Comparison of ENCODE assay signal across 21 cellular contexts in the genomic region with DNA sequence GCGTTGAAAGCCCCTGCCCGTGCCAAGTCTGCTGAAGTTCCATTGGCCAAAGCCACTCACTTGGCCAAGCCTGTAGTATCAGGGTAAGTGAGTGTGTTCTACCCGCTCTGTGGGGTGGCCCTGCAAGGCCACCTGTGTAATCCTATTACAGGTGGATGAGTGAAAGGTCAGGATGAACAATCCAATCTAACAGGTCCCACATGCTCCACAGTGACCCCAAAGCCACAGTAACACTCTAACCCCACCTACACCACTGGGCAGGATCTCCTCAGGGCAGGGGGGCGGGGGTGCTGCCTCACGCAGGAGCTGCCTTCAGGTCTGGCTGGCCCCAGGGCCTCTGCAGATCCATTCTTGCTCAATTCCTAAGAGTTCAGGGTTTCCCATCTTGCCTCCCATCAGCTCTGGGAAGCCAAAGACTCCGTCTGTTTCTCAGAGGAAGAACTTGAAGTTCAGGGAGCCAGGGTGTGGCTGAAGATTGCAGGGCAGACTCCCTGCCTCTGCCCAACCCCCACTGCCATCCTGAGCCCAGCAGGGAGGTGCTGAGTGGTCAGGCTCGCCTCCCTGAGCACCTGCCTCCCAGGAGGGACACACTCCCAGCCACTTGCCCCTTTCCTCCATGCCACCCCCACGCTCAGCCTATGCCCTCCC. TPM values are rescaled to one million over a fixed set of nuclear protein-coding genes. Genes with fewer than 3 reads are reported as not detected.
DNase-seq lines count a peak whose midpoint lies in the region; ATAC-seq and TF ChIP-seq lines count a peak whose summit lies in the region.
"Had no signal": no experiment of that assay in that cellular context is flagged by ENCODE, and none has a peak within 500 bp of the region (broad histone marks: within the 10 kb centered on the region; RNA-seq: fewer than 3 reads in every experiment).

No MANE protein-coding gene starts in this region.

- WGBS in esophagus squamous epithelium, 2 donors, result 66 to 69% methylated on average over 3 to 5 of the region's 8 CpGs
- WGBS in prostate gland, result 62% methylated on average over 8 of the region's 8 CpGs

- H4K20me1 ChIP-seq in PC-9 (ENCODE audit: insufficient read depth), result no peaks in the 10 kb centered on the region

- intact Hi-C loops in Calu3 (cut with micrococcal nuclease; ENCODE audit: unreplicated experiment), result no loop called here
- intact Hi-C loops in PC-9 (cut with micrococcal nuclease; ENCODE audit: unreplicated experiment), result loop anchor here (1.0 to 10.0 kb wide), 3 partner anchors 50 to 149 kb away; no protein-coding TSS in a partner anchor
- intact Hi-C loops in esophagus squamous epithelium (cut with DNase I), result no loop called here
- intact Hi-C loops in prostate gland (cut with DNase I), result no loop called here

- TF ChIP-seq POLR2A in esophagus squamous epithelium (IDR thresholded peaks at IDR 0.05), result peak in 1 of 4 donors; percentile 9
- TF ChIP-seq POLR2A in prostate gland (IDR thresholded peaks at IDR 0.05), result no peak

- BruUV-seq in Calu3 (replicated peaks; lab: Mats Ljungman, UMichigan), result no TSS peak
- BruUV-seq in PC-9 (replicated peaks; lab: Mats Ljungman, UMichigan), result no TSS peak

- H3K27me3 ChIP-seq in PC-9 (ENCODE audit: insufficient read depth, low read depth), result no peaks in the 10 kb centered on the region
- H3K27me3 ChIP-seq in esophagus squamous epithelium, result no peaks in the 10 kb centered on the region
- no peaks in the 10 kb centered on the region for H3K27me3 ChIP-seq in prostate gland (replicated peaks; ENCODE audit: insufficient read depth)
- H3K27me3 ChIP-seq: heart left ventricle had no signal

- H3K4me3 Mint-ChIP-seq in Calu3 (ENCODE audit: low read depth, unreplicated experiment), result no peak overlapping the region
- H3K4me3 Mint-ChIP-seq: activated CD4-positive, alpha-beta T cell treated with anti-CD3 and anti-CD28 coated beads, Interleukin-2, amount 10 ng/mL, durations not matched to agents 24 days and 14 days; activated CD8-positive, alpha-beta memory T cell treated with anti-CD3 and anti-CD28 coated beads, Interleukin-2, amount 10 ng/mL, durations not matched to agents 7 days and 5 days; activated naive CD8-positive, alpha-beta T cell treated with anti-CD3 and anti-CD28 coated beads, Interleukin-2, amount 10 ng/mL, durations not matched to agents 7 days and 5 days; activated T-helper 1 cell treated with anti-CD3 and anti-CD28 coated beads, Interleukin-12 subunit alpha, Interleukin-12 subunit beta, Interleukin-2, Interleukin-4 antibody, amounts not matched to agents 30 ng/mL and 10 ng/mL and 1 ng/mL, durations not matched to agents 14 hours and 24 hours and 36 hours; CD4-positive, CD25-positive, alpha-beta regulatory T cell had no signal

- CTCF ChIA-PET in Calu3 (lab: Charles Lee), result interaction anchor here (1.6 kb wide), 1 partner anchor 18 kb away, joined by 5 read pairs; no protein-coding TSS in a partner anchor
- CTCF ChIA-PET in PC-9 (lab: Charles Lee), result interaction anchor here (1.0 to 1.3 kb wide), 2 partner anchors 10 to 50 kb away, joined by 4 to 5 read pairs; a partner anchor contains a TSS

- H3K27ac ChIP-seq in PC-9 (peak overlapping the region; percentile 96), esophagus squamous epithelium (peak overlapping the region; percentile 89 to 93 (median 89)), prostate gland (peak overlapping the region; percentile 69 to 77)
- H3K27ac ChIP-seq: heart left ventricle had no signal

- no peak overlapping the region; the same call in 1 of the 2 replicates for H3K4me3 ChIP-seq in PC-9
- H3K4me3 ChIP-seq in esophagus squamous epithelium, result no peak overlapping the region
- H3K4me3 ChIP-seq in prostate gland, result no peak overlapping the region
- H3K4me3 ChIP-seq: heart left ventricle, lung had no signal

- H3K9me2 ChIP-seq in PC-9 (ENCODE audit: insufficient read depth), result no peaks in the 10 kb centered on the region

- peak overlapping the region; percentile 65 for H3K4me2 ChIP-seq in PC-9

- H3K4me1 ChIP-seq in PC-9 (replicated peaks; ENCODE audit: insufficient read depth), result peaks cover 81% of the 10 kb centered on the region
- H3K4me1 ChIP-seq in esophagus squamous epithelium, result peaks cover 27 to 90% (median 53%) of the 10 kb centered on the region in 3 donors
- H3K4me1 ChIP-seq in prostate gland (replicated peaks), result peaks cover 6% of the 10 kb centered on the region
- H3K4me1 ChIP-seq: heart left ventricle had no signal

- H3K27ac Mint-ChIP-seq in Calu3 (ENCODE audit: unreplicated experiment), result no peak overlapping the region
- H3K27ac Mint-ChIP-seq: activated CD4-positive, alpha-beta T cell treated with anti-CD3 and anti-CD28 coated beads, Interleukin-2, amount 10 ng/mL, durations not matched to agents 24 days and 14 days; activated CD8-positive, alpha-beta memory T cell treated with anti-CD3 and anti-CD28 coated beads, Interleukin-2, amount 10 ng/mL, durations not matched to agents 7 days and 5 days; activated naive CD8-positive, alpha-beta T cell treated with anti-CD3 and anti-CD28 coated beads, Interleukin-2, amount 10 ng/mL, durations not matched to agents 7 days and 5 days; activated T-helper 1 cell treated with anti-CD3 and anti-CD28 coated beads, Interleukin-12 subunit alpha, Interleukin-12 subunit beta, Interleukin-2, Interleukin-4 antibody, amounts not matched to agents 30 ng/mL and 10 ng/mL and 1 ng/mL, durations not matched to agents 14 hours and 24 hours and 36 hours; CD4-positive, CD25-positive, alpha-beta regulatory T cell had no signal

- no peak for TF ChIP-seq CTCF in Calu3 (IDR thresholded peaks at IDR 0.05; ENCODE audit: unreplicated experiment)
- no peak for TF ChIP-seq CTCF in PC-9 (conservative IDR thresholded peaks at IDR 0.05)
- TF ChIP-seq CTCF in esophagus squamous epithelium (IDR thresholded peaks at IDR 0.05), result no peak
- TF ChIP-seq CTCF in prostate gland (IDR thresholded peaks at IDR 0.05), result no peak

- POLR2A ChIA-PET in PC-9 (lab: Charles Lee; ENCODE audit: unreplicated experiment), result no interaction called here

- H3K79me2 ChIP-seq in PC-9 (ENCODE audit: low read depth), result no peaks in the 10 kb centered on the region

- H3F3A ChIP-seq in PC-9 (ENCODE audit: insufficient read depth, low read depth), result peaks cover 44% of the 10 kb centered on the region

- peaks cover 21% of the 10 kb centered on the region for H3K4me1 Mint-ChIP-seq in Calu3 (ENCODE audit: low read depth, unreplicated experiment)
- H3K4me1 Mint-ChIP-seq: activated CD4-positive, alpha-beta T cell treated with anti-CD3 and anti-CD28 coated beads, Interleukin-2, amount 10 ng/mL, durations not matched to agents 24 days and 14 days; activated CD8-positive, alpha-beta memory T cell treated with anti-CD3 and anti-CD28 coated beads, Interleukin-2, amount 10 ng/mL, durations not matched to agents 7 days and 5 days; activated naive CD8-positive, alpha-beta T cell treated with anti-CD3 and anti-CD28 coated beads, Interleukin-2, amount 10 ng/mL, durations not matched to agents 7 days and 5 days; CD4-positive, CD25-positive, alpha-beta regulatory T cell had no signal

- no peaks in the 10 kb centered on the region for H3K27me3 Mint-ChIP-seq in Calu3 (ENCODE audit: unreplicated experiment)
- H3K27me3 Mint-ChIP-seq: activated CD4-positive, alpha-beta T cell treated with anti-CD3 and anti-CD28 coated beads, Interleukin-2, amount 10 ng/mL, durations not matched to agents 24 days and 14 days; activated CD8-positive, alpha-beta memory T cell treated with anti-CD3 and anti-CD28 coated beads, Interleukin-2, amount 10 ng/mL, durations not matched to agents 7 days and 5 days; activated naive CD8-positive, alpha-beta T cell treated with anti-CD3 and anti-CD28 coated beads, Interleukin-2, amount 10 ng/mL, durations not matched to agents 7 days and 5 days had no signal

- no peak overlapping the region for H2AFZ ChIP-seq in PC-9

- ATAC-seq in HG03108 (IDR thresholded peaks at IDR 0.05; ENCODE audit: unreplicated experiment), result no peak
- ATAC-seq: activated CD8-positive, alpha-beta memory T cell treated with anti-CD3 and anti-CD28 coated beads, Interleukin-2, amount 10 ng/mL, durations not matched to agents 7 days and 5 days had no signal

- no peaks in the 10 kb centered on the region for H3K9me3 Mint-ChIP-seq in Calu3 (ENCODE audit: low read depth, unreplicated experiment)
- H3K9me3 Mint-ChIP-seq: activated CD4-positive, alpha-beta T cell treated with anti-CD3 and anti-CD28 coated beads, Interleukin-2, amount 10 ng/mL, durations not matched to agents 24 days and 14 days; activated naive CD8-positive, alpha-beta T cell treated with anti-CD3 and anti-CD28 coated beads, Interleukin-2, amount 10 ng/mL, durations not matched to agents 7 days and 5 days; activated T-helper 1 cell treated with anti-CD3 and anti-CD28 coated beads, Interleukin-12 subunit alpha, Interleukin-12 subunit beta, Interleukin-2, Interleukin-4 antibody, amounts not matched to agents 30 ng/mL and 10 ng/mL and 1 ng/mL, durations not matched to agents 14 hours and 24 hours and 36 hours had no signal

- peaks cover 6% of the 10 kb centered on the region for H3K36me3 Mint-ChIP-seq in Calu3 (ENCODE audit: insufficient read depth, unreplicated experiment)
- H3K36me3 Mint-ChIP-seq: activated CD8-positive, alpha-beta memory T cell treated with anti-CD3 and anti-CD28 coated beads, Interleukin-2, amount 10 ng/mL, durations not matched to agents 7 days and 5 days; activated naive CD8-positive, alpha-beta T cell treated with anti-CD3 and anti-CD28 coated beads, Interleukin-2, amount 10 ng/mL, durations not matched to agents 7 days and 5 days had no signal

- peak; percentile 32 for DNase-seq in Calu3
- DNase-seq in PC-9, result peak; percentile 87 to 99
- no peak for DNase-seq in esophagus squamous epithelium (lab: John Stamatoyannopoulos, UW)
- DNase-seq in prostate gland (ENCODE audit: low spot score), result peak; percentile 67
- DNase-seq in OCI-M1 (lab: John Stamatoyannopoulos, UW), result no peak
- DNase-seq in amniotic stem cell (lab: John Stamatoyannopoulos, UW), result no peak
- DNase-seq: activated CD4-positive, alpha-beta T cell treated with anti-CD3 and anti-CD28 coated beads, Interleukin-2, amount 10 ng/mL, durations not matched to agents 24 days and 14 days; activated CD8-positive, alpha-beta memory T cell treated with anti-CD3 and anti-CD28 coated beads, Interleukin-2, amount 10 ng/mL, durations not matched to agents 7 days and 5 days; activated naive CD8-positive, alpha-beta T cell treated with anti-CD3 and anti-CD28 coated beads, Interleukin-2, amount 10 ng/mL, durations not matched to agents 7 days and 5 days; CD4-positive, CD25-positive, alpha-beta regulatory T cell; DMS153; GDM1; heart left ventricle; KBM-7; NCI-H1930; NCI-H2227 treated with DMSO at 0.1 percent for 48 hours; NK-92 treated with Interleukin-12 subunit alpha and Interleukin-12 subunit beta, amount 100 ng/mL, for 24 hours; stimulated activated CD4-positive, alpha-beta T cell treated with anti-CD3 and anti-CD28 coated beads, Interleukin-15, amount 100 ng/mL, for 24 hours had no signal

- H3K36me3 ChIP-seq in PC-9 (ENCODE audit: low read depth) (no peaks in the 10 kb centered on the region), esophagus squamous epithelium (no peaks in the 10 kb centered on the region), prostate gland (no peaks in the 10 kb centered on the region)
- H3K36me3 ChIP-seq: heart left ventricle had no signal

- no peaks in the 10 kb centered on the region for H3K9me3 ChIP-seq in PC-9 (ENCODE audit: insufficient read depth, low read depth)
- H3K9me3 ChIP-seq in esophagus squamous epithelium, result no peaks in the 10 kb centered on the region
- no peaks in the 10 kb centered on the region for H3K9me3 ChIP-seq in prostate gland

RNA-seq across cellular contexts. Expression of a gene that starts 9.7 kb away (rescaled TPM):
- total RNA-seq in Calu3 (2022) (52.4 and 67.6 TPM in 2 replicates), PC-9 (2021) (20.5 and 25.1 TPM in 2 replicates), esophagus squamous epithelium (100 to 1,000 TPM in 3 of 4 donors, 10 to 100 TPM in 1; 87.8 to 139 (median 111) TPM), prostate gland (10 to 100 TPM; 26.8 to 49.3 TPM)

RNA-seq across cellular contexts. Expression of a gene that starts 34.9 kb away (rescaled TPM):
- total RNA-seq in Calu3 (2022), result 243 and 254 TPM in 2 replicates
- total RNA-seq in PC-9 (2021), result 241 and 243 TPM in 2 replicates
- 100 to 1,000 TPM; 219 to 319 (median 285) TPM for total RNA-seq in esophagus squamous epithelium
- total RNA-seq in prostate gland, result 100 to 1,000 TPM; 112 to 121 TPM

Comparison
In these comparisons a context has a peak if more than half of its experiments do, and no peak if none do; other contexts are left out.
1. DNase-seq: peak in Calu3 (single experiment), PC-9 (2 of 2) and prostate gland (single experiment); none in esophagus squamous epithelium (single experiment), OCI-M1 (single experiment) and amniotic stem cell (single experiment).
2. Peak in every context shown above with its lines, with median percentiles within 50 percentile points of each other: H3K27ac ChIP-seq.